In the genomic region with DNA sequence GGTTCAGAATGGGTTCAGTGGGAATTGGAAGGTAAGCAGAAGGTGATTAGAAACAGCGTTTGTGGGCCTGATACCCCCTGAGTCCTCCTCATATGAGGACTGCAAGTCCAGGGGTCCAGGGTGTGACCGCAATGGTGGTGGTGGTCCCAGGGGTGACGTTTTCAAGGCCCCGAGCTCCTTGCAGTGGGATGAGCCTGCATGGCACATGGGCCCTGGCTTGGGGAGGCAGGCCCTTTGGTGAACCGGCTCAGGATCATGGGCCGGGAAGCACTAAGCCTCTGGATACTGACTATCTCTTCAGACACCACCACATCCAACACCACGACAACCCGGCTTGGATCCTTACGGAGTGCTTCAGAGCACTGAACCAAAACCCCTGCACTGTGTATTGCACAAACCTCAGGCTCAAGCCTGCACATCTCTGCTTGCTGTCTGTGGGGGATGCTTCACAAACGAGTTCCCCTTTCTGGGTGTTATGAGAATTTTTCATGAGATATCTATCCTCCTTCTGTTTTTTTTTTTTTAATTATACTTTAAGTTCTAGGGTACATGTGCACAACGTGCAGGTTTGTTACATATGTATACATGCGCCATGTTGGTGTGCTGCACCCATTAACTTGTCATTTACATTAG, we compare ENCODE assay signal across 23 cellular contexts.
"Had no signal": no experiment of that assay in that cellular context is flagged by ENCODE, and none has a peak within 500 bp of the region (broad histone marks: within the 10 kb centered on the region; RNA-seq: fewer than 3 reads in every experiment).

No MANE protein-coding gene starts in this region.

- DNase-seq: activated CD4-positive, alpha-beta memory T cell treated with anti-CD3 and anti-CD28 coated beads for 36 hours; activated CD4-positive, alpha-beta T cell treated with anti-CD3 and anti-CD28 coated beads, Interleukin-2, amount 10 ng/mL, durations not matched to agents 24 days and 14 days; activated CD4-positive, CD25-positive, alpha-beta regulatory T cell treated with anti-CD3 and anti-CD28 coated beads, Interleukin-2, amount 50 U/mL, for 72 hours; activated CD8-positive, alpha-beta memory T cell treated with anti-CD3 and anti-CD28 coated beads, Interleukin-2, amount 50 U/mL, for 4 hours; activated gamma-delta T cell; activated naive CD4-positive, alpha-beta T cell treated with anti-CD3 and anti-CD28 coated beads, Interleukin-2, amount 10 ng/mL, durations not matched to agents 7 days and 5 days; activated naive CD8-positive, alpha-beta T cell treated with anti-CD3 and anti-CD28 coated beads, Interleukin-2, amount 10 ng/mL, durations not matched to agents 7 days and 5 days; activated T-cell treated with anti-CD3 and anti-CD28 coated beads, Interleukin-2, amount 50 U/mL, for 1 hour; cerebellar nuclear complex; colonic mucosa; effector CD8-positive, alpha-beta T cell; esophagus squamous epithelium; foreskin melanocyte; heart right ventricle; kidney glomerular epithelial cell; naive thymus-derived CD8-positive, alpha-beta T cell; occipital lobe; right cardiac atrium; stimulated activated CD4-positive, alpha-beta T cell treated with anti-CD3 and anti-CD28 coated beads, Interleukin-15, amount 100 ng/mL, for 24 hours; stimulated activated CD4-positive, alpha-beta T cell treated with anti-CD3 and anti-CD28 coated beads, Interleukin-2, amount 100 ng/mL, for 24 hours; stimulated activated naive CD4-positive, alpha-beta T cell treated with Interleukin-2 at 50 U/mL for 16 hours; T1000 had no signal

- FAIRE-seq: endometrium had no signal
